Comparison of ENCODE assay signal across 26 cellular contexts in genomic region chr5:9462109-9462508, GRCh38.
"Had no signal": no experiment of that assay in that cellular context is flagged by ENCODE, and none has a peak within 500 bp of the region (broad histone marks: within the 10 kb centered on the region; RNA-seq: fewer than 3 reads in every experiment).

No MANE protein-coding gene starts in this region.

- H3K27me3 ChIP-seq: neutrophil, pancreas, right lobe of liver, sigmoid colon, stomach, thyroid gland, tibial nerve, upper lobe of left lung, vagina had no signal

- H3K36me3 ChIP-seq: neutrophil, pancreas, prostate gland, right lobe of liver, sigmoid colon, stomach, thoracic aorta, thyroid gland, tibial nerve, upper lobe of left lung, vagina had no signal

- FAIRE-seq: pancreas, small intestine, urothelium cell line had no signal

- H3K4me1 ChIP-seq: pancreas, prostate gland, sigmoid colon, stomach, thyroid gland, upper lobe of left lung had no signal

- H3K9me3 ChIP-seq: neutrophil, pancreas, prostate gland, right lobe of liver, sigmoid colon, thoracic aorta, thyroid gland, upper lobe of left lung, vagina had no signal

- H3K27ac ChIP-seq: neutrophil, pancreas, prostate gland, right lobe of liver, sigmoid colon, stomach, thoracic aorta, thyroid gland, tibial nerve, upper lobe of left lung, vagina had no signal

- DNase-seq: naive thymus-derived CD8-positive, alpha-beta T cell; nephron progenitor cell; nucleus accumbens; pancreas; right cardiac atrium; right lobe of liver; sigmoid colon; small intestine; stimulated activated CD4-positive, alpha-beta T cell treated with anti-CD3 and anti-CD28 coated beads, Interleukin-15, amount 100 ng/mL, for 24 hours; stimulated activated CD4-positive, alpha-beta T cell treated with anti-CD3 and anti-CD28 coated beads, Interleukin-2, amount 100 ng/mL, for 24 hours; stimulated activated CD4-positive, alpha-beta T cell treated with anti-CD3 and anti-CD28 coated beads, Interleukin-2, amount 100 ng/mL, for 48 hours; stimulated activated CD4-positive, alpha-beta T cell treated with anti-CD3 and anti-CD28 coated beads, Interleukin-4, amount 100 ng/mL, for 24 hours; stimulated activated naive B cell treated with anti-CD40 and anti-IgM and Interleukin-4, amounts not matched to agents 10 μg/mL and 1 μg/mL and 100 μg/mL, for 72 hours; stimulated activated naive CD4-positive, alpha-beta T cell treated with Interleukin-2 at 50 U/mL for 16 hours; stomach; thyroid gland; trophoblast cell; upper lobe of left lung had no signal

- ATAC-seq: naive thymus-derived CD8-positive, alpha-beta T cell; natural killer cell treated with Interleukin-12 subunit alpha and Interleukin-12 subunit beta and Interleukin-15 and Interleukin-18, amount 100 ng/mL, for 72 hours; pancreas; right cardiac atrium; stimulated activated effector memory CD8-positive, alpha-beta T cell treated with anti-CD3 and anti-CD28 coated beads, Interleukin-12 subunit alpha, Interleukin-12 subunit beta, amount 100 ng/mL, for 72 hours; stimulated activated naive B cell treated with anti-CD40 and anti-IgM and Interleukin-4, amounts not matched to agents 10 μg/mL and 1 μg/mL and 100 μg/mL, for 72 hours had no signal

- H3K4me3 ChIP-seq: pancreas, prostate gland, right lobe of liver, sigmoid colon, stomach, thoracic aorta, thyroid gland, tibial nerve, upper lobe of left lung, vagina had no signal
